Comparison of ENCODE assay signal across 1 cellular context in the genomic region with DNA sequence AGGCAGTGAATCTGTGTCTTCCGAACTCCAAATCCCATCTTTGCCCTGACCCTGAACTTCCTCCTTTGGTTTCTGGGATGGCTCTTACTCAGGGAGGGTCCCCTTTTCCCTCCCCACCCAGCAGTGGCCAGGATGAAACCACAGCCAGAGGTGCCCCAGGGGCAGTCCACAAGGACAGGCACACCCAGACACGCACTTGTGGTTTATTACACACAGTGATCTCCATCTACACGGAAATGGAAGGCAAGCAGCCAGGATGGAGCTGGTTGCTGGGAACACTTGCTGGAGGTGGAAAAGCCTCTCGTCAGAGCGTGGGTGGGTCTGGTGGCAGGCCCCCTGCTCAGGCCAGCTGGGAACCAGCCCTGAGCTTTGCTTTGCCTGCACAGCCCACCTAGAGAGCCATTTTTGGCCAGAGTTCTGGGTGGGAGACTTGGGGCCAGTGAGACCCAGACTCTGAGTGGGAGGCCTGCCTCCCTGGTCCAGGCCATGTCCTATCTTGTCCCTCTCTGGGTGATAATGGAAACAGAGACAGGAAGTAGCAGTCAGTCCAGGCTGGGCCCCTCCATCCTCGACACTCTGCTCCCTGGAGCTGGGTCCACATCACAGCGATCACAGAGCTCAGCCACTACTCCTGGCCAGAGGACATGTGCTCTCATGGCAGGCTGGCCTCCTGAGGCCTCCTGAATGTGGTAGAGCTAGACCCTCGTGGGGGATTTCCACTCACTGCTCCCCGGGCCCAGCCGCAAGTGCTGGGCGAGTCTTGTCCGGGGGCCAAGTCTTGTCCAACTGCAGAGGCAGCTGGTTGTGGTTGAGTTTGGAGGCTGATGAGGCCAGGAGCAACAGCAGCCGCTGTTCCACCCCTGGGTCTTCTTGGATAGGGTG.
TF ChIP-seq lines count a peak whose summit lies in the region.

No MANE protein-coding gene starts in this region.

TF ChIP-seq in HepG2, 621 proteins besides CTCF, POLR2A, EP300 and RAD21:
- TF ChIP-seq ZNF382 (CRISPR knock-in tag; IDR thresholded peaks at IDR 0.05; ENCODE audit: borderline replicate concordance) = no peak
- no peak for TF ChIP-seq IRX3 (CRISPR knock-in tag; IDR thresholded peaks at IDR 0.05; ENCODE audit: borderline replicate concordance, low read depth)
- TF ChIP-seq ZNF12 (CRISPR knock-in tag; IDR thresholded peaks at IDR 0.05) = no peak
- no peak for TF ChIP-seq DBP (CRISPR knock-in tag; IDR thresholded peaks at IDR 0.05; ENCODE audit: not compliant biosample characterization)
- no peak for TF ChIP-seq ZSCAN12 (CRISPR knock-in tag; IDR thresholded peaks at IDR 0.05)
- no peak for TF ChIP-seq FOXA3 (CRISPR knock-in tag; IDR thresholded peaks at IDR 0.05)
- TF ChIP-seq, protein P1, sequence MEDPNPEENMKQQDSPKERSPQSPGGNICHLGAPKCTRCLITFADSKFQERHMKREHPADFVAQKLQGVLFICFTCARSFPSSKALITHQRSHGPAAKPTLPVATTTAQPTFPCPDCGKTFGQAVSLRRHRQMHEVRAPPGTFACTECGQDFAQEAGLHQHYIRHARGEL (CRISPR knock-in tag; IDR thresholded peaks at IDR 0.05) = no peak
- TF ChIP-seq CHCHD3 (CRISPR knock-in tag; IDR thresholded peaks at IDR 0.05) = no peak
- TF ChIP-seq, protein P2, sequence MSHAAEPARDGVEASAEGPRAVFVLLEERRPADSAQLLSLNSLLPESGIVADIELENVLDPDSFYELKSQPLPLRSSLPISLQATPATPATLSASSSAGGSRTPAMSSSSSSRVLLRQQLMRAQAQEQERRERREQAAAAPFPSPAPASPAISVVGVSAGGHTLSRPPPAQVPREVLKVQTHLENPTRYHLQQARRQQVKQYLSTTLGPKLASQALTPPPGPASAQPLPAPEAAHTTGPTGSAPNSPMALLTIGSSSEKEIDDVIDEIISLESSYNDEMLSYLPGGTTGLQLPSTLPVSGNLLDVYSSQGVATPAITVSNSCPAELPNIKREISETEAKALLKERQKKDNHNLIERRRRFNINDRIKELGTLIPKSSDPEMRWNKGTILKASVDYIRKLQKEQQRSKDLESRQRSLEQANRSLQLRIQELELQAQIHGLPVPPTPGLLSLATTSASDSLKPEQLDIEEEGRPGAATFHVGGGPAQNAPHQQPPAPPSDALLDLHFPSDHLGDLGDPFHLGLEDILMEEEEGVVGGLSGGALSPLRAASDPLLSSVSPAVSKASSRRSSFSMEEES (CRISPR knock-in tag; IDR thresholded peaks at IDR 0.05) = no peak
- TF ChIP-seq SIN3B (IDR thresholded peaks at IDR 0.05; ENCODE audit: low read length) = no peak
- no peak for TF ChIP-seq CHD4 (IDR thresholded peaks at IDR 0.05; ENCODE audit: borderline replicate concordance, low read length)
- TF ChIP-seq MEF2D (CRISPR knock-in tag; IDR thresholded peaks at IDR 0.05) = no peak
- TF ChIP-seq ARID3A (IDR thresholded peaks at IDR 0.05; ENCODE audit: low read depth, low read length) = no peak
- no peak for TF ChIP-seq IRF1 (CRISPR knock-in tag; IDR thresholded peaks at IDR 0.05; ENCODE audit: low read depth)
- TF ChIP-seq, protein P3, sequence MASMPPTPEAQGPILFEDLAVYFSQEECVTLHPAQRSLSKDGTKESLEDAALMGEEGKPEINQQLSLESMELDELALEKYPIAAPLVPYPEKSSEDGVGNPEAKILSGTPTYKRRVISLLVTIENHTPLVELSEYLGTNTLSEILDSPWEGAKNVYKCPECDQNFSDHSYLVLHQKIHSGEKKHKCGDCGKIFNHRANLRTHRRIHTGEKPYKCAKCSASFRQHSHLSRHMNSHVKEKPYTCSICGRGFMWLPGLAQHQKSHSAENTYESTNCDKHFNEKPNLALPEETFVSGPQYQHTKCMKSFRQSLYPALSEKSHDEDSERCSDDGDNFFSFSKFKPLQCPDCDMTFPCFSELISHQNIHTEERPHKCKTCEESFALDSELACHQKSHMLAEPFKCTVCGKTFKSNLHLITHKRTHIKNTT (CRISPR knock-in tag; IDR thresholded peaks at IDR 0.05) = no peak
- no peak for TF ChIP-seq ELF3 (CRISPR knock-in tag; IDR thresholded peaks at IDR 0.05)
- no peak for TF ChIP-seq NFRKB (IDR thresholded peaks at IDR 0.05)
- no peak for TF ChIP-seq HOXA7 (CRISPR knock-in tag; IDR thresholded peaks at IDR 0.05)
- TF ChIP-seq GATAD1 (CRISPR knock-in tag; IDR thresholded peaks at IDR 0.05) = no peak
